ENCODE assay signal across 18 cellular contexts in genomic region chr10:84406592-84406991, GRCh38.
DNase-seq lines count a peak whose midpoint lies in the region; ATAC-seq, FAIRE-seq and TF ChIP-seq lines count a peak whose summit lies in the region.
"Had no signal": no experiment of that assay in that cellular context is flagged by ENCODE, and none has a peak within 500 bp of the region (broad histone marks: within the 10 kb centered on the region; RNA-seq: fewer than 3 reads in every experiment).

No MANE protein-coding gene starts in this region.

- no peaks in the 10 kb centered on the region for H3K27me3 Mint-ChIP-seq in osteocyte (ENCODE audit: unreplicated experiment)
- H3K27me3 Mint-ChIP-seq: CD4-positive, alpha-beta memory T cell had no signal

- TF ChIP-seq POLR2A in H54 (IDR thresholded peaks at IDR 0.05; ENCODE audit: low read depth, low read length): no peak

- peaks cover 14% of the 10 kb centered on the region for H3K9me3 Mint-ChIP-seq in osteocyte (ENCODE audit: unreplicated experiment)

- H3K36me3 ChIP-seq in BLaER1: peaks cover 18% of the 10 kb centered on the region; the same call in 1 of the 2 replicates
- no peaks in the 10 kb centered on the region for H3K36me3 ChIP-seq in ascending aorta
- H3K36me3 ChIP-seq: Peyer's patch had no signal

- FAIRE-seq in H54 (lab: Jason Lieb, UNC): peak; percentile 48
- FAIRE-seq: A549, HTR-8/SVneo had no signal

- ATAC-seq in GM18909 (IDR thresholded peaks at IDR 0.05; ENCODE audit: poor library complexity, unreplicated experiment): no peak
- ATAC-seq: A549 had no signal

- H3K9me3 ChIP-seq in BLaER1 (peaks cover 20% of the 10 kb centered on the region), ascending aorta (no peaks in the 10 kb centered on the region)
- H3K9me3 ChIP-seq: A549, Peyer's patch had no signal

- intact Hi-C loops in ascending aorta (cut with DNase I): loop anchor here (2.0 kb wide), 1 partner anchor 16 kb away; no protein-coding TSS in a partner anchor

- DNase-seq in H54 (ENCODE audit: insufficient read length, low spot score) (no peak), ascending aorta (ENCODE audit: low spot score in 2 of 2) (no peak), osteocyte (ENCODE audit: extremely low spot score, unreplicated experiment) (no peak), putamen (ENCODE audit: low spot score) (no peak), OCI-M2 (lab: John Stamatoyannopoulos, UW; ENCODE audit: unreplicated experiment) (no peak), NCI-H82 (lab: John Stamatoyannopoulos, UW) (no peak)
- DNase-seq: CD4-positive, alpha-beta memory T cell; GF-D8; GM23248; NCI-H1105; NCI-H187; NCI-H446; Peyer's patch; Right ventricle myocardium superior had no signal

- peaks cover 24% of the 10 kb centered on the region for H3K36me3 Mint-ChIP-seq in osteocyte (ENCODE audit: unreplicated experiment)

- no peak overlapping the region for H3K4me3 ChIP-seq in BLaER1
- peak overlapping the region in 1 of 2 donors; percentile 26 for H3K4me3 ChIP-seq in ascending aorta
- H3K4me3 ChIP-seq: A549, GM23248, Peyer's patch had no signal

- H3K4me3 Mint-ChIP-seq in osteocyte (ENCODE audit: unreplicated experiment): no peak overlapping the region
- H3K4me3 Mint-ChIP-seq: CD4-positive, alpha-beta memory T cell had no signal

- H3K27ac Mint-ChIP-seq in osteocyte (ENCODE audit: unreplicated experiment): peak overlapping the region; percentile 20

- H3K27me3 ChIP-seq in BLaER1 (no peaks in the 10 kb centered on the region), ascending aorta (no peaks in the 10 kb centered on the region)
- H3K27me3 ChIP-seq: Peyer's patch had no signal

- no peak overlapping the region for H3K9ac ChIP-seq in BLaER1
- H3K9ac ChIP-seq: GM23248 had no signal

- no peak overlapping the region for H3K27ac ChIP-seq in BLaER1
- H3K27ac ChIP-seq in ascending aorta: peak overlapping the region; percentile 30 to 58
- H3K27ac ChIP-seq: A549, GM23248, Peyer's patch had no signal

- no peak for TF ChIP-seq CTCF in ascending aorta (IDR thresholded peaks at IDR 0.05)
- TF ChIP-seq CTCF in osteocyte (IDR thresholded peaks at IDR 0.05): no peak

- peak overlapping the region; percentile 51 for H3K4me2 ChIP-seq in BLaER1
- H3K4me2 ChIP-seq: A549 had no signal

- peaks cover 10% of the 10 kb centered on the region for H3K4me1 Mint-ChIP-seq in osteocyte (ENCODE audit: unreplicated experiment)

- H4K20me1 ChIP-seq in BLaER1: peaks cover 7% of the 10 kb centered on the region; the same call in 1 of the 2 replicates

- H3K4me1 ChIP-seq in BLaER1 (peaks cover 12% of the 10 kb centered on the region), ascending aorta (peaks cover 0 to 3% of the 10 kb centered on the region in 2 donors)
- H3K4me1 ChIP-seq: A549, Peyer's patch had no signal
